8 cellular contexts compared by ENCODE assay signal in the genomic region with DNA sequence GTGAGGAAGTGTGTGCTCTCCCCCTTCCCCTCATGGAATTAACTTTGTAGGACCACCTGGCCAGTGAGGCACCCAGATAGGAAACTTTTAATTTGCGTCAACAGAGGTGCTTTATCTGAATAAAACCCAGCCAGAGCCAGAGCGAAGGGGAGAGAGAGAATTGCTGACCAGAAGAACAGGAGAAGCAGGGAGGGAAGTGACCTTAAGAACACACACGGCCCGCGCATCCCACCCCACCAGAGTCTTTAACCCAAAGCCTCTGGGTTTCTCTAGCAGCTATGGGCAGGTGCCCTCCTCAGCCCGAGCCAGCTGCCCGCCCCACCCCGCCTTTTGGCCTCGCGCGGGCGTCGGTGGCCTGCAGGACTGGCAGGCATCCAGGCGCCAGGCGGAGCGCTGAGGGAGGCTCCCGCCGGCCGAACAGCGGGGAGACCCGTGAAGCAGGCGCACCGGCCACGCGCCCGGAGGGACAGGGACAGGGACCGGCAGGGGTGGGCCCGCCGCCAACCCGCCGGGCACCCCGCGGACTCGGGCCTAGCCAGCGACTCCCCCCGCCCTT. TPM values are rescaled to one million over a fixed set of nuclear protein-coding genes. Genes with fewer than 3 reads are reported as not detected.
DNase-seq lines count a peak whose midpoint lies in the region; TF ChIP-seq lines count a peak whose summit lies in the region.

No MANE protein-coding gene starts in this region.

- peaks cover 60% of the 10 kb centered on the region for H3K4me1 Mint-ChIP-seq in T-helper 1 cell treated with Interleukin-12 subunit alpha and Interleukin-12 subunit beta and Interleukin-4 antibody, amounts not matched to agents 30 μg/mL and 1 μg/mL, for 36 hours (ENCODE audit: low read depth)

- H3K27me3 ChIP-seq in Loucy (ENCODE audit: insufficient read depth, low read length, poor library complexity, severe bottlenecking) (no peaks in the 10 kb centered on the region), kidney epithelial cell (ENCODE audit: control insufficient read depth, insufficient read depth, low read length) (no peaks in the 10 kb centered on the region), smooth muscle cell (ENCODE audit: low read depth) (no peaks in the 10 kb centered on the region)

- no peaks in the 10 kb centered on the region for H3F3A ChIP-seq in Loucy (ENCODE audit: low read depth)
- peaks cover 4% of the 10 kb centered on the region for H3F3A ChIP-seq in smooth muscle cell (ENCODE audit: low read depth)

- H3K9me3 ChIP-seq in Loucy (ENCODE audit: insufficient read depth, low read depth, low read length) = no peaks in the 10 kb centered on the region
- no peaks in the 10 kb centered on the region for H3K9me3 ChIP-seq in smooth muscle cell (replicated peaks; ENCODE audit: low read depth)

- H3K9me2 ChIP-seq in Loucy (replicated peaks; ENCODE audit: low read depth, low read length) = no peaks in the 10 kb centered on the region

- H3K9ac ChIP-seq in Loucy (ENCODE audit: low read depth, low read length, poor library complexity, severe bottlenecking) (peak overlapping the region; percentile 98), smooth muscle cell (ENCODE audit: low read depth) (peak overlapping the region; percentile 94)

- peak overlapping the region; percentile 96 for H3K27ac ChIP-seq in smooth muscle cell (ENCODE audit: low read depth)

- H2AFZ ChIP-seq in Loucy (ENCODE audit: low read length) = peak overlapping the region; percentile 35; the same call in 1 of the 2 replicates
- H2AFZ ChIP-seq in smooth muscle cell (ENCODE audit: low read depth) = peak overlapping the region; percentile 72

- H3K27ac Mint-ChIP-seq in T-helper 1 cell treated with Interleukin-12 subunit alpha and Interleukin-12 subunit beta and Interleukin-4 antibody, amounts not matched to agents 30 μg/mL and 1 μg/mL, for 36 hours = peak overlapping the region; percentile 92

- H3K36me3 ChIP-seq in Loucy (ENCODE audit: insufficient read depth, low read length) (no peaks in the 10 kb centered on the region), kidney epithelial cell (ENCODE audit: control insufficient read depth, insufficient read depth, low read length) (peaks cover 2% of the 10 kb centered on the region), smooth muscle cell (ENCODE audit: low read depth) (no peaks in the 10 kb centered on the region)

- peak; percentile 10 to 47 (median 23) for DNase-seq in stimulated activated CD4-positive, alpha-beta T cell treated with anti-CD3 and anti-CD28 coated beads, Interleukin-12 subunit alpha, Interleukin-12 subunit beta, amount 100 ng/mL, for 48 hours (ENCODE audit: low read depth in 2 of 3, low spot score in 1 of 3)
- no peak for DNase-seq in stimulated activated CD4-positive, alpha-beta T cell treated with anti-CD3 and anti-CD28 coated beads, Interleukin-12 subunit alpha, Interleukin-12 subunit beta, amount 100 ng/mL, for 4 hours
- DNase-seq in HCEC 1CT (peak; percentile 61), choroid plexus epithelial cell (ENCODE audit: low read depth) (peak; percentile 55), kidney epithelial cell (ENCODE audit: low read depth) (no peak), smooth muscle cell (lab: John Stamatoyannopoulos, UW; ENCODE audit: unreplicated experiment) (peak; percentile 47)

- H3K4me3 Mint-ChIP-seq in T-helper 1 cell treated with Interleukin-12 subunit alpha and Interleukin-12 subunit beta and Interleukin-4 antibody, amounts not matched to agents 30 μg/mL and 1 μg/mL, for 36 hours = peak overlapping the region; percentile 99

- H4K20me1 ChIP-seq in Loucy (ENCODE audit: insufficient read depth, low read length, poor library complexity, severe bottlenecking) = no peaks in the 10 kb centered on the region
- H4K20me1 ChIP-seq in smooth muscle cell (ENCODE audit: low read depth) = no peaks in the 10 kb centered on the region

- peaks cover 27% of the 10 kb centered on the region for H3K36me3 Mint-ChIP-seq in T-helper 1 cell treated with Interleukin-12 subunit alpha and Interleukin-12 subunit beta and Interleukin-4 antibody, amounts not matched to agents 30 μg/mL and 1 μg/mL, for 36 hours (ENCODE audit: low read depth)

- H3K4me3 ChIP-seq in Loucy (ENCODE audit: low read length, poor library complexity, severe bottlenecking) = peak overlapping the region; percentile 88
- peak overlapping the region; percentile 88 for H3K4me3 ChIP-seq in choroid plexus epithelial cell (ENCODE audit: low read depth, low read length)
- H3K4me3 ChIP-seq in kidney epithelial cell (ENCODE audit: low read depth, low read length) = peak overlapping the region; percentile 57
- H3K4me3 ChIP-seq in smooth muscle cell = peak overlapping the region; percentile 87

- TF ChIP-seq CTCF in Loucy (conservative IDR thresholded peaks at IDR 0.05; ENCODE audit: low read length) = no peak
- no peak for TF ChIP-seq CTCF in choroid plexus epithelial cell (conservative IDR thresholded peaks at IDR 0.05; ENCODE audit: low read depth, low read length)
- no peak for TF ChIP-seq CTCF in kidney epithelial cell (IDR thresholded peaks at IDR 0.05; ENCODE audit: insufficient read depth, low read length, poor library complexity, severe bottlenecking)
- TF ChIP-seq CTCF in smooth muscle cell (IDR thresholded peaks at IDR 0.05; ENCODE audit: borderline replicate concordance, insufficient read depth, poor library complexity, severe bottlenecking) = no peak

- H3K4me2 ChIP-seq in Loucy (ENCODE audit: low read depth, low read length, poor library complexity, severe bottlenecking) (peak overlapping the region; percentile 97), smooth muscle cell (peak overlapping the region; percentile 91)

- 5% methylated on average over 18 of the region's 36 CpGs for WGBS in smooth muscle cell (ENCODE audit: low lambda C conversion rate)

- H3K9me3 Mint-ChIP-seq in T-helper 1 cell treated with Interleukin-12 subunit alpha and Interleukin-12 subunit beta and Interleukin-4 antibody, amounts not matched to agents 30 μg/mL and 1 μg/mL, for 36 hours = no peaks in the 10 kb centered on the region

- H3K27me3 Mint-ChIP-seq in T-helper 1 cell treated with Interleukin-12 subunit alpha and Interleukin-12 subunit beta and Interleukin-4 antibody, amounts not matched to agents 30 μg/mL and 1 μg/mL, for 36 hours (ENCODE audit: low read depth) = no peaks in the 10 kb centered on the region

- H3K79me2 ChIP-seq in Loucy (ENCODE audit: insufficient read depth, low read length) (peaks cover 46% of the 10 kb centered on the region), smooth muscle cell (ENCODE audit: low read depth) (peaks cover 4% of the 10 kb centered on the region)

- peaks cover 83% of the 10 kb centered on the region for H3K4me1 ChIP-seq in Loucy (ENCODE audit: insufficient read depth, low read length, poor library complexity, severe bottlenecking)
- H3K4me1 ChIP-seq in smooth muscle cell (ENCODE audit: low read depth) = peaks cover 13% of the 10 kb centered on the region

RNA-seq across cellular contexts. Expression of a gene that starts 0.6 kb away (rescaled TPM):
- total RNA-seq in kidney epithelial cell (80.5 and 81.1 TPM in 2 replicates), smooth muscle cell (24.2 and 26.1 TPM in 2 replicates)
- polyA plus RNA-seq in smooth muscle cell = 9.4 and 10.6 TPM in 2 replicates

Comparison
In these comparisons a context has a peak if more than half of its experiments do, and no peak if none do; other contexts are left out.
1. DNase-seq: peak in stimulated activated CD4-positive, alpha-beta T cell treated with anti-CD3 and anti-CD28 coated beads, Interleukin-12 subunit alpha, Interleukin-12 subunit beta, amount 100 ng/mL, for 48 hours (3 of 3), HCEC 1CT (single experiment), choroid plexus epithelial cell (single experiment) and smooth muscle cell (single experiment); none in stimulated activated CD4-positive, alpha-beta T cell treated with anti-CD3 and anti-CD28 coated beads, Interleukin-12 subunit alpha, Interleukin-12 subunit beta, amount 100 ng/mL, for 4 hours (single experiment) and kidney epithelial cell (single experiment).
2. Peak in every context shown above with its lines, with median percentiles within 50 percentile points of each other: H3K4me3 ChIP-seq.